9 cellular contexts compared by ENCODE assay signal in the genomic region with DNA sequence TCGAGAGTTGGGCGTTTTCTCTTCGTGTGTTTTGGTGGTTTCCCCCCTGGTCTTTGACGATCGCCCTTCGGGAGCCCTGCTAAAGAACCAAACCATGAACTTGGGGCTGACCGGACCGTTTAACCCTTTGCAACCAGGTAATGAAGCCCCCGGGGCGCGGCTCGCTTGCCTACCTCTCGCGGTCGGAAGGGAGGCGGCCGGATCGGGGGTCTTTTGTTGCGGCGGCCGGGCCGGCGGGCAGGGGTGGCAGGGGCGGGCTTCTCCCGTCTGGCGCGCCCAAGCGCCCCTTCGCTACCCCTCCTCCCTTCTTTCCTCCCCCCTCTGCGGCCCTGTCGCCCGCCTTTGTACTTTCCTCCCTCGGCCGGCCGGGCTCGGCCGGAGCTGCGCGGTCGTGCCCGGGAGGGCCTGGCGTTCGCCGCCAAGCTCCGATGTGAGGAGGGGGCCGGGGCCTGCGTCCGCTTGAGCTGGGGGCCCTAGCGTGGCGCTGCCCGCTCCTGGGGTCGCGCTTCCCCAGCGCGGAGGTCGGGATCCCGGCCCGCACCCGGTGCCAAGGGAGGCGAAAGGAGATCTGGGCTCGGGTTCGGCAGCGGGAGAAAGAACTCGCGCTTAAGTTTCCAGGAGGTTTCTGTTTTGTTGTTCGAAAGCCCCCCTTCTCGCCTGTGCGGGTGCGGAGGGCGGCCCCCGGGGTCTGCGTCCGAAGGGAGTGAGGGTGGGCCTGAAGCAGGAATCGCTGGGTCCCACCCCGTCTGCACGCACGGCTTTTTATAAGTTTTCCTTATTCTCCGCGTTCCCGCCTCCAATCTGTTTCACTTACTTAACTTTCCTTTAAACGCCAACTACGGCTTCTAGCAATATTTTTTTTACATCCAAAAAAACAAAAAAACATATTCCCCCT.
DNase-seq lines count a peak whose midpoint lies in the region; ATAC-seq, FAIRE-seq and TF ChIP-seq lines count a peak whose summit lies in the region.
"Had no signal": no experiment of that assay in that cellular context is flagged by ENCODE, and none has a peak within 500 bp of the region (broad histone marks: within the 10 kb centered on the region; RNA-seq: fewer than 3 reads in every experiment).

No MANE protein-coding gene starts in this region.

- no TSS peak for BruUV-seq in endothelial cell of umbilical vein (replicated peaks; lab: Mats Ljungman, UMichigan)

- peaks cover 6% of the 10 kb centered on the region for H3K36me3 Mint-ChIP-seq in natural killer cell

- peak overlapping the region; percentile 100 for H3K4me3 Mint-ChIP-seq in natural killer cell

- peak overlapping the region; percentile 83 to 96 for H3K27ac Mint-ChIP-seq in natural killer cell

- H3K27me3 Mint-ChIP-seq in natural killer cell (ENCODE audit: low read depth in 2 of 2) = no peaks in the 10 kb centered on the region

- H2AFZ ChIP-seq in endothelial cell of umbilical vein (ENCODE audit: low read depth, low read length) = peak overlapping the region; percentile 19

- no peak for TF ChIP-seq CTCF in Peyer's patch (IDR thresholded peaks at IDR 0.05)
- no peak for TF ChIP-seq CTCF in endothelial cell of umbilical vein (IDR thresholded peaks at IDR 0.05; ENCODE audit: extremely low read depth in 1 of 2, insufficient read depth in 1 of 2, low read depth in 1 of 2, low read length in 2 of 2)
- no peak for TF ChIP-seq CTCF in natural killer cell (IDR thresholded peaks at IDR 0.05)

- intact Hi-C loops in endothelial cell of umbilical vein (cut with micrococcal nuclease) = loop anchor here (2.0 to 10.0 kb wide), 3 partner anchors 500 to 1096 kb away; a partner anchor contains a TSS
- intact Hi-C loops in natural killer cell (cut with micrococcal nuclease) = loop anchor here (1.0 to 10.0 kb wide), 10 partner anchors 16 to 630 kb away; no protein-coding TSS in a partner anchor

- no peak for FAIRE-seq in endothelial cell of umbilical vein (lab: Jason Lieb, UNC)

- H3K4me3 ChIP-seq in Peyer's patch (peak overlapping the region; percentile 53 to 79 (median 76)), endothelial cell of umbilical vein (replicated peaks in 1 of 3; ENCODE audit: insufficient read depth in 1 of 3, low read depth in 1 of 3, low read length in 3 of 3) (peak overlapping the region; percentile 27 to 46 (median 41))

- no peaks in the 10 kb centered on the region for H4K20me1 ChIP-seq in endothelial cell of umbilical vein (replicated peaks; ENCODE audit: control insufficient read depth, extremely low read depth, insufficient read depth, low read length)

- H3K27me3 ChIP-seq in Peyer's patch (no peaks in the 10 kb centered on the region), endothelial cell of umbilical vein (ENCODE audit: control insufficient read depth in 2 of 2, insufficient read depth in 2 of 2, low read length in 2 of 2) (peaks cover 22% of the 10 kb centered on the region in 2 experiments)

- ATAC-seq in natural killer cell (no peak), GM18505 (IDR thresholded peaks at IDR 0.05; ENCODE audit: unreplicated experiment) (no peak)
- ATAC-seq: HCT116 had no signal

- peak overlapping the region; percentile 48 for H3K4me2 ChIP-seq in endothelial cell of umbilical vein (ENCODE audit: insufficient read depth, low read length)

- DNase-seq in stimulated activated CD4-positive, alpha-beta T cell treated with anti-CD3 and anti-CD28 coated beads, Interleukin-15, amount 100 ng/mL, for 24 hours = peak; percentile 8
- no peak for DNase-seq in stimulated activated CD4-positive, alpha-beta T cell treated with anti-CD3 and anti-CD28 coated beads, Interleukin-2, amount 100 ng/mL, for 48 hours
- DNase-seq in Peyer's patch (peak in 1 of 3 donors; percentile 72), endothelial cell of umbilical vein (ENCODE audit: low read depth, low spot score) (no peak), natural killer cell (no peak), SHP77 treated with DMSO at 0.1 percent for 48 hours (lab: John Stamatoyannopoulos, UW) (no peak), UCSD-AML1 (lab: John Stamatoyannopoulos, UW; ENCODE audit: unreplicated experiment) (no peak)

- H3K4me1 ChIP-seq in Peyer's patch (peaks cover 0 to 15% (median 4%) of the 10 kb centered on the region in 4 donors), endothelial cell of umbilical vein (ENCODE audit: control insufficient read depth, extremely low read depth, insufficient read depth, low read length) (no peaks in the 10 kb centered on the region)

- TF ChIP-seq POLR2A in Peyer's patch (IDR thresholded peaks at IDR 0.05) (no peak), endothelial cell of umbilical vein (IDR thresholded peaks at IDR 0.05; ENCODE audit: low read depth, low read length) (no peak), GM18505 (IDR thresholded peaks at IDR 0.05; ENCODE audit: borderline replicate concordance, extremely low read depth, insufficient read depth, insufficient read length) (no peak)

- H3K9me3 ChIP-seq in Peyer's patch = no peaks in the 10 kb centered on the region
- H3K9me3 ChIP-seq in endothelial cell of umbilical vein (replicated peaks; ENCODE audit: control insufficient read depth, insufficient read depth, low read length) = no peaks in the 10 kb centered on the region

- peaks cover 41 to 48% of the 10 kb centered on the region in 2 donors for H3K4me1 Mint-ChIP-seq in natural killer cell

- dilution Hi-C loops in endothelial cell of umbilical vein (cut with MboI; ENCODE audit: extremely low pct_ligation_motif_present, low sequenced_read_pairs) = no loop called here

- H3K9me3 Mint-ChIP-seq in natural killer cell = no peaks in the 10 kb centered on the region

- H3K36me3 ChIP-seq in Peyer's patch (peaks cover 0 to 11% (median 0%) of the 10 kb centered on the region in 3 donors), endothelial cell of umbilical vein (ENCODE audit: control insufficient read depth in 2 of 2, extremely low read depth in 1 of 2, insufficient read depth in 2 of 2, low read length in 2 of 2) (no peaks in the 10 kb centered on the region)

- H3K27ac ChIP-seq in Peyer's patch (peak overlapping the region; percentile 60 to 99 (median 88)), endothelial cell of umbilical vein (ENCODE audit: insufficient read depth, low read depth, low read length) (no peak overlapping the region)

- POLR2A ChIA-PET in endothelial cell of umbilical vein (lab: Charles Lee) = no interaction called here

- peak overlapping the region; percentile 17 for H3K9ac ChIP-seq in endothelial cell of umbilical vein (replicated peaks; ENCODE audit: extremely low read depth, insufficient read depth, low read length)

- H3K79me2 ChIP-seq in endothelial cell of umbilical vein (ENCODE audit: control insufficient read depth, insufficient read depth, low read length) = no peaks in the 10 kb centered on the region

- CTCF ChIA-PET in endothelial cell of umbilical vein (lab: Charles Lee) = no interaction called here

- no peaks in the 10 kb centered on the region for H3K9me1 ChIP-seq in endothelial cell of umbilical vein (replicated peaks; ENCODE audit: control insufficient read depth, extremely low read depth, insufficient read depth, low read length)

TF ChIP-seq in endothelial cell of umbilical vein, 7 proteins besides CTCF, POLR2A, EP300 and RAD21:
- TF ChIP-seq GATA2 (IDR thresholded peaks at IDR 0.05; ENCODE audit: insufficient read depth, insufficient read length, low read depth, low read length) (no peak), EZH2 (IDR thresholded peaks at IDR 0.05; ENCODE audit: borderline replicate concordance, low read depth, low read length, severe bottlenecking) (peak; percentile 15)
TF ChIP-seq in endothelial cell of umbilical vein: peak in this region for 1.
